ENCODE assay signal across 15 cellular contexts in the genomic region with DNA sequence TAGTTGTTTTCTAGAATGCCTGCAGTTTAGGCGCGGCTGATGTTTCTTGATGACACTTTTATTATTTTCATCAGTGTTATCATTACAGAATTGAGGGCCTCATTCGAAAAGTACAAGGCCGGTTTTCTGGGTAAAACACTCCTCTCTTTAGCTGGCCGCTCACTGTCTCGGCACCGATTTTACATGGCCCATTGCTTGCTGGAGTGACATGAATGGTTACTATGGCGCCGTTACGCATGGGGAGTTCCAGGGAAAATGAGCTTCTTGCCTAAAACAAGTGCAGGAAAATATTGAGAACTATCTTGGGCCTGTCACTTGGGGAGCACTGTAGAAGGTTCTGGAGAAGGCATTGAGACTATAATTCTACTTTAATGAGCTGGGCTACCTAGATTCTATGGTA.
A peak's percentile ranks its signal among the peaks of the same experiment; 100 is the strongest.
DNase-seq lines count a peak whose midpoint lies in the region; ATAC-seq and TF ChIP-seq lines count a peak whose summit lies in the region.
"Had no signal": no experiment of that assay in that cellular context is flagged by ENCODE, and none has a peak within 500 bp of the region (broad histone marks: within the 10 kb centered on the region; RNA-seq: fewer than 3 reads in every experiment).

No MANE protein-coding gene starts in this region.

- H3K9me3 Mint-ChIP-seq in activated CD8-positive, alpha-beta T cell treated with anti-CD3 and anti-CD28 coated beads for 36 hours, result no peaks in the 10 kb centered on the region

- POLR2A ChIA-PET in activated CD8-positive, alpha-beta T cell treated with anti-CD3 and anti-CD28 coated beads for 36 hours (lab: Charles Lee), result no interaction called here

- peak; percentile 40 for DNase-seq in Ammon's horn (ENCODE audit: low spot score)
- DNase-seq in G401 (ENCODE audit: low spot score), result peak; percentile 5
- peak; percentile 48 for DNase-seq in kidney tubule cell (ENCODE audit: low spot score)
- DNase-seq in putamen (ENCODE audit: low spot score), result peak; percentile 7
- DNase-seq in NCI-H2196 (lab: John Stamatoyannopoulos, UW; ENCODE audit: unreplicated experiment), result no peak
- no peak for DNase-seq in activated CD8-positive, alpha-beta T cell treated with anti-CD3 and anti-CD28 coated beads for 36 hours
- DNase-seq: AML-193; CD4-positive, alpha-beta memory T cell; H7; MG63; NCI-H1105 treated with DMSO at 0.1 percent for 48 hours; NCI-H2081; NCI-H345; NCI-H526 treated with DMSO at 0.1 percent for 48 hours had no signal

- H3K4me3 Mint-ChIP-seq in activated CD8-positive, alpha-beta T cell treated with anti-CD3 and anti-CD28 coated beads for 36 hours, result no peak overlapping the region
- H3K4me3 Mint-ChIP-seq: CD4-positive, alpha-beta memory T cell had no signal

- TF ChIP-seq CTCF in activated CD8-positive, alpha-beta T cell treated with anti-CD3 and anti-CD28 coated beads for 36 hours (IDR thresholded peaks at IDR 0.05), result no peak

- CTCF ChIA-PET in activated CD8-positive, alpha-beta T cell treated with anti-CD3 and anti-CD28 coated beads for 36 hours (lab: Charles Lee), result no interaction called here

- in situ Hi-C loops in G401 (cut with HindIII; ENCODE audit: low sequenced_read_pairs), result no loop called here

- ATAC-seq in HG02938 (IDR thresholded peaks at IDR 0.05; ENCODE audit: unreplicated experiment), result no peak
- no peak for ATAC-seq in activated CD8-positive, alpha-beta T cell treated with anti-CD3 and anti-CD28 coated beads for 36 hours

- H3K27ac Mint-ChIP-seq in activated CD8-positive, alpha-beta T cell treated with anti-CD3 and anti-CD28 coated beads for 36 hours, result no peak overlapping the region
- H3K27ac Mint-ChIP-seq: CD4-positive, alpha-beta memory T cell had no signal

- intact Hi-C loops in activated CD8-positive, alpha-beta T cell treated with anti-CD3 and anti-CD28 coated beads for 36 hours (cut with micrococcal nuclease), result loop anchor here (10.0 kb wide), 1 partner anchor 65 kb away; no protein-coding TSS in a partner anchor

- no peaks in the 10 kb centered on the region for H3K4me1 Mint-ChIP-seq in activated CD8-positive, alpha-beta T cell treated with anti-CD3 and anti-CD28 coated beads for 36 hours (ENCODE audit: low read depth)
- H3K4me1 Mint-ChIP-seq: CD4-positive, alpha-beta memory T cell had no signal

- H3K27me3 Mint-ChIP-seq in activated CD8-positive, alpha-beta T cell treated with anti-CD3 and anti-CD28 coated beads for 36 hours, result no peaks in the 10 kb centered on the region

- no peaks in the 10 kb centered on the region for H3K36me3 Mint-ChIP-seq in activated CD8-positive, alpha-beta T cell treated with anti-CD3 and anti-CD28 coated beads for 36 hours (ENCODE audit: low read depth)
- H3K36me3 Mint-ChIP-seq: CD4-positive, alpha-beta memory T cell had no signal

Comparison
In these comparisons a context has a peak if more than half of its experiments do, and no peak if none do; other contexts are left out.
1. DNase-seq: peak in Ammon's horn (single experiment), G401 (single experiment), kidney tubule cell (single experiment) and putamen (single experiment); none in NCI-H2196 (single experiment) and activated CD8-positive, alpha-beta T cell treated with anti-CD3 and anti-CD28 coated beads for 36 hours (single experiment).